ENCODE assay signal across 12 cellular contexts in genomic region chr5:79318935-79319614, GRCh38.
DNase-seq lines count a peak whose midpoint lies in the region; ATAC-seq and TF ChIP-seq lines count a peak whose summit lies in the region.
"Had no signal": no experiment of that assay in that cellular context is flagged by ENCODE, and none has a peak within 500 bp of the region (broad histone marks: within the 10 kb centered on the region; RNA-seq: fewer than 3 reads in every experiment).

No MANE protein-coding gene starts in this region.

- peaks cover 8% of the 10 kb centered on the region for H3K4me1 ChIP-seq in PC-9 (replicated peaks; ENCODE audit: insufficient read depth)
- no peaks in the 10 kb centered on the region for H3K4me1 ChIP-seq in smooth muscle cell (ENCODE audit: low read depth)
- H3K4me1 ChIP-seq: lower lobe of right lung, testis had no signal

- POLR2A ChIA-PET in PC-9 (lab: Charles Lee; ENCODE audit: unreplicated experiment): no interaction called here

- H3K9me3 Mint-ChIP-seq in activated T-cell treated with anti-CD3 and anti-CD28 coated beads, Interleukin-2, amount 50 U/mL, for 24 hours: no peaks in the 10 kb centered on the region
- H3K9me3 Mint-ChIP-seq: dendritic cell treated with granulocyte-macrophage colony-stimulating factor and Interleukin-4, amounts not matched to agents 40 ng/mL and 50 ng/mL, for 4 days had no signal

- ATAC-seq in GM21825 (IDR thresholded peaks at IDR 0.05; ENCODE audit: unreplicated experiment): no peak
- ATAC-seq: lower lobe of right lung had no signal

- H3K9me2 ChIP-seq in PC-9 (ENCODE audit: insufficient read depth): no peaks in the 10 kb centered on the region

- H3K27me3 ChIP-seq in PC-9 (ENCODE audit: insufficient read depth, low read depth) (no peaks in the 10 kb centered on the region), smooth muscle cell (ENCODE audit: low read depth) (no peaks in the 10 kb centered on the region)
- H3K27me3 ChIP-seq: testis had no signal

- H4K20me1 ChIP-seq in PC-9 (ENCODE audit: insufficient read depth): no peaks in the 10 kb centered on the region
- no peaks in the 10 kb centered on the region for H4K20me1 ChIP-seq in smooth muscle cell (ENCODE audit: low read depth)

- BruUV-seq in PC-9 (replicated peaks; lab: Mats Ljungman, UMichigan): no TSS peak

- intact Hi-C loops in PC-9 (cut with micrococcal nuclease; ENCODE audit: unreplicated experiment): no loop called here

- DNase-seq in activated T-cell treated with anti-CD3 and anti-CD28 coated beads, Interleukin-2, amount 50 U/mL, for 24 hours: no peak
- DNase-seq in activated T-cell treated with anti-CD3 and anti-CD28 coated beads for 4 hours: no peak
- peak in 1 of 2 experiments; percentile 50 for DNase-seq in PC-9
- peak; percentile 78 for DNase-seq in fibroblast of gingiva (ENCODE audit: low read depth)
- no peak for DNase-seq in smooth muscle cell (lab: John Stamatoyannopoulos, UW; ENCODE audit: unreplicated experiment)
- no peak for DNase-seq in NOMO-1 (lab: John Stamatoyannopoulos, UW; ENCODE audit: unreplicated experiment in 2 of 2)
- DNase-seq in T-helper 9 cell: no peak
- DNase-seq: lower lobe of right lung, testis had no signal

- H3F3A ChIP-seq in PC-9 (ENCODE audit: insufficient read depth, low read depth): peaks cover 5% of the 10 kb centered on the region; the same call in 1 of the 2 replicates
- H3F3A ChIP-seq in smooth muscle cell (ENCODE audit: low read depth): no peaks in the 10 kb centered on the region

- H3K4me3 ChIP-seq in PC-9 (no peak overlapping the region), smooth muscle cell (no peak overlapping the region)
- H3K4me3 ChIP-seq: lower lobe of right lung, testis had no signal

- no peaks in the 10 kb centered on the region for H3K4me1 Mint-ChIP-seq in activated T-cell treated with anti-CD3 and anti-CD28 coated beads, Interleukin-2, amount 50 U/mL, for 24 hours (ENCODE audit: low read depth)

- CTCF ChIA-PET in PC-9 (lab: Charles Lee): interaction anchor here (0.5 kb wide), 1 partner anchor 186 kb away, joined by 9 read pairs; no protein-coding TSS in a partner anchor

- H3K4me2 ChIP-seq in PC-9 (0 out of 2 replicates have a peak overlapping the region, but pooled peaks have one; percentile 10), smooth muscle cell (peak overlapping the region; percentile 9)

- H3K27ac Mint-ChIP-seq in activated T-cell treated with anti-CD3 and anti-CD28 coated beads, Interleukin-2, amount 50 U/mL, for 24 hours: peak overlapping the region; percentile 6
- H3K27ac Mint-ChIP-seq: dendritic cell treated with granulocyte-macrophage colony-stimulating factor and Interleukin-4, amounts not matched to agents 40 ng/mL and 50 ng/mL, for 4 days had no signal

- no peak overlapping the region for H2AFZ ChIP-seq in PC-9
- no peak overlapping the region for H2AFZ ChIP-seq in smooth muscle cell (ENCODE audit: low read depth)

- H3K79me2 ChIP-seq in PC-9 (ENCODE audit: low read depth) (no peaks in the 10 kb centered on the region), smooth muscle cell (ENCODE audit: low read depth) (no peaks in the 10 kb centered on the region)

- no peak overlapping the region for H3K4me3 Mint-ChIP-seq in activated T-cell treated with anti-CD3 and anti-CD28 coated beads, Interleukin-2, amount 50 U/mL, for 24 hours
- H3K4me3 Mint-ChIP-seq: dendritic cell treated with granulocyte-macrophage colony-stimulating factor and Interleukin-4, amounts not matched to agents 40 ng/mL and 50 ng/mL, for 4 days had no signal

- H3K36me3 ChIP-seq in PC-9 (ENCODE audit: low read depth): peaks cover 11% of the 10 kb centered on the region
- no peaks in the 10 kb centered on the region for H3K36me3 ChIP-seq in smooth muscle cell (ENCODE audit: low read depth)

- H3K36me3 Mint-ChIP-seq in activated T-cell treated with anti-CD3 and anti-CD28 coated beads, Interleukin-2, amount 50 U/mL, for 24 hours (ENCODE audit: low read depth): peaks cover 67% of the 10 kb centered on the region

- no peak for TF ChIP-seq CTCF in PC-9 (conservative IDR thresholded peaks at IDR 0.05)
- no peak for TF ChIP-seq CTCF in smooth muscle cell (IDR thresholded peaks at IDR 0.05; ENCODE audit: borderline replicate concordance, insufficient read depth, poor library complexity, severe bottlenecking)

- H3K9me3 ChIP-seq in PC-9 (ENCODE audit: insufficient read depth, low read depth) (no peaks in the 10 kb centered on the region), smooth muscle cell (replicated peaks; ENCODE audit: low read depth) (no peaks in the 10 kb centered on the region)
- H3K9me3 ChIP-seq: lower lobe of right lung, testis had no signal

- H3K9ac ChIP-seq in smooth muscle cell (ENCODE audit: low read depth): no peak overlapping the region

- H3K27ac ChIP-seq in PC-9: peak overlapping the region; percentile 53
- H3K27ac ChIP-seq in smooth muscle cell (ENCODE audit: low read depth): peak overlapping the region; percentile 44
- H3K27ac ChIP-seq: C4-2B, lower lobe of right lung, testis had no signal

- no peaks in the 10 kb centered on the region for H3K27me3 Mint-ChIP-seq in activated T-cell treated with anti-CD3 and anti-CD28 coated beads, Interleukin-2, amount 50 U/mL, for 24 hours
- H3K27me3 Mint-ChIP-seq: dendritic cell treated with granulocyte-macrophage colony-stimulating factor and Interleukin-4, amounts not matched to agents 40 ng/mL and 50 ng/mL, for 4 days had no signal

- WGBS in smooth muscle cell (ENCODE audit: low lambda C conversion rate): 57% methylated on average over 3 of the region's 3 CpGs
